16 cellular contexts compared by ENCODE assay signal in genomic region chr5:108579236-108579635, GRCh38.
"Had no signal": no experiment of that assay in that cellular context is flagged by ENCODE, and none has a peak within 500 bp of the region (broad histone marks: within the 10 kb centered on the region; RNA-seq: fewer than 3 reads in every experiment).

No MANE protein-coding gene starts in this region.

- ATAC-seq: activated CD4-positive, CD25-positive, alpha-beta regulatory T cell treated with anti-CD3 and anti-CD28 coated beads, Interleukin-2, amount 50 U/mL, for 24 hours; natural killer cell treated with Interleukin-12 subunit alpha and Interleukin-12 subunit beta and Interleukin-15 and Interleukin-18, amount 100 ng/mL, for 72 hours had no signal

- H3K27ac ChIP-seq: ascending aorta, left ventricle myocardium inferior, skin epidermis, tibial artery, uterus had no signal

- H3K36me3 ChIP-seq: ascending aorta, left ventricle myocardium inferior, tibial artery, uterus had no signal

- DNase-seq: activated naive CD4-positive, alpha-beta T cell treated with anti-CD3 and anti-CD28 coated beads, Interleukin-2, amount 10 ng/mL, durations not matched to agents 7 days and 5 days; hippocampal formation; left ventricle myocardium inferior; nucleus accumbens; posterior cingulate gyrus; retina; stimulated activated CD4-positive, alpha-beta T cell treated with anti-CD3 and anti-CD28 coated beads, Interleukin-15, amount 100 ng/mL, for 24 hours; stimulated activated CD4-positive, alpha-beta T cell treated with anti-CD3 and anti-CD28 coated beads, Interleukin-4, amount 100 ng/mL, for 1 hour; stimulated activated naive CD4-positive, alpha-beta T cell; tibial artery; uterus had no signal

- H3K27me3 ChIP-seq: ascending aorta, tibial artery, uterus had no signal

- FAIRE-seq: bronchial epithelial cell had no signal

- H3K4me1 ChIP-seq: ascending aorta, left ventricle myocardium inferior, tibial artery, uterus had no signal

- H3K9me3 ChIP-seq: ascending aorta, tibial artery, uterus had no signal

- H3K4me3 ChIP-seq: ascending aorta, left ventricle myocardium inferior, skin epidermis, tibial artery, uterus had no signal
